ENCODE assay signal across 21 cellular contexts in genomic region chr15:41498657-41499056, GRCh38. TPM values are rescaled to one million over a fixed set of nuclear protein-coding genes. Genes with fewer than 3 reads are reported as not detected.
"Had no signal": no experiment of that assay in that cellular context is flagged by ENCODE, and none has a peak within 500 bp of the region (broad histone marks: within the 10 kb centered on the region; RNA-seq: fewer than 3 reads in every experiment).

No MANE protein-coding gene starts in this region.

- H3K36me3 ChIP-seq: ascending aorta, MG63, SJSA1 had no signal

- ATAC-seq: activated naive CD4-positive, alpha-beta T cell treated with anti-CD3 and anti-CD28 coated beads, Interleukin-2, amount 50 U/mL, for 72 hours; activated naive CD8-positive, alpha-beta T cell treated with anti-CD3 and anti-CD28 coated beads, Interleukin-2, amount 50 U/mL, for 24 hours; activated T-cell treated with anti-CD3 and anti-CD28 coated beads, Interleukin-2, amount 50 U/mL, for 72 hours; SK-N-SH treated with all-trans-retinoic acid at 6 μM for 48 hours had no signal

- H3K4me3 Mint-ChIP-seq: activated CD4-positive, alpha-beta memory T cell treated with anti-CD3 and anti-CD28 coated beads for 36 hours; activated naive CD8-positive, alpha-beta T cell treated with anti-CD3 and anti-CD28 coated beads, Interleukin-2, amount 50 U/mL, for 24 hours; activated T-cell treated with anti-CD3 and anti-CD28 coated beads, Interleukin-2, amount 50 U/mL, for 72 hours had no signal

- H3K4me3 ChIP-seq: ascending aorta, MG63, Peyer's patch, SJSA1 had no signal

- H3K9me3 ChIP-seq: ascending aorta, MG63, Peyer's patch, SJSA1 had no signal

- H3K9me3 Mint-ChIP-seq: activated CD4-positive, alpha-beta memory T cell treated with anti-CD3 and anti-CD28 coated beads for 36 hours; activated naive CD4-positive, alpha-beta T cell treated with anti-CD3 and anti-CD28 coated beads, Interleukin-2, amount 50 U/mL, for 72 hours; activated naive CD8-positive, alpha-beta T cell treated with anti-CD3 and anti-CD28 coated beads, Interleukin-2, amount 50 U/mL, for 24 hours; activated T-cell treated with anti-CD3 and anti-CD28 coated beads, Interleukin-2, amount 50 U/mL, for 72 hours; activated T-helper 2 cell treated with anti-CD3 and anti-CD28 coated beads, Interferon-gamma antibody, Interleukin-2, Interleukin-4, amounts not matched to agents 10 μg/mL and 5 μg/mL and 100 μg/mL, durations not matched to agents 14 hours and 24 hours and 36 hours had no signal

- DNase-seq: activated CD4-positive, alpha-beta memory T cell treated with anti-CD3 and anti-CD28 coated beads for 36 hours; activated CD4-positive, alpha-beta T cell treated with anti-CD3 and anti-CD28 coated beads for 48 hours; activated CD4-positive, CD25-positive, alpha-beta regulatory T cell treated with anti-CD3 and anti-CD28 coated beads, Interleukin-2, amount 50 U/mL, for 72 hours; activated naive CD8-positive, alpha-beta T cell treated with anti-CD3 and anti-CD28 coated beads, Interleukin-2, amount 50 U/mL, for 24 hours; activated T-cell treated with anti-CD3 and anti-CD28 coated beads, Interleukin-2, amount 50 U/mL, for 72 hours; amniotic stem cell; MG63; NCI-H1105; NCI-H2029 treated with DMSO at 0.1 percent for 48 hours; NCI-H446; NCI-H524; Peyer's patch; SHP77; SW 1271 had no signal

- H3K27me3 ChIP-seq: MG63, SJSA1 had no signal

- H3K27ac Mint-ChIP-seq: activated CD4-positive, alpha-beta memory T cell treated with anti-CD3 and anti-CD28 coated beads for 36 hours; activated naive CD4-positive, alpha-beta T cell treated with anti-CD3 and anti-CD28 coated beads, Interleukin-2, amount 50 U/mL, for 72 hours; activated naive CD8-positive, alpha-beta T cell treated with anti-CD3 and anti-CD28 coated beads, Interleukin-2, amount 50 U/mL, for 24 hours; activated T-cell treated with anti-CD3 and anti-CD28 coated beads, Interleukin-2, amount 50 U/mL, for 72 hours; activated T-helper 2 cell treated with anti-CD3 and anti-CD28 coated beads, Interferon-gamma antibody, Interleukin-2, Interleukin-4, amounts not matched to agents 10 μg/mL and 5 μg/mL and 100 μg/mL, durations not matched to agents 14 hours and 24 hours and 36 hours; brain had no signal

- H3K36me3 Mint-ChIP-seq: activated CD4-positive, alpha-beta memory T cell treated with anti-CD3 and anti-CD28 coated beads for 36 hours; activated naive CD4-positive, alpha-beta T cell treated with anti-CD3 and anti-CD28 coated beads, Interleukin-2, amount 50 U/mL, for 72 hours; brain had no signal

- H3K27ac ChIP-seq: ascending aorta, Peyer's patch, RWPE1, SJSA1 had no signal

RNA-seq across cellular contexts. Expression of gene ITPKA, which starts 5.0 kb away (rescaled TPM):
- total RNA-seq: ascending aorta had no signal

RNA-seq across cellular contexts. Expression of gene LTK, which starts 15.0 kb away (rescaled TPM):
- total RNA-seq: ascending aorta had no signal
